ENCODE assay signal across 25 cellular contexts in genomic region chr9:136611119-136611518, GRCh38.
"Had no signal": no experiment of that assay in that cellular context is flagged by ENCODE, and none has a peak within 500 bp of the region (broad histone marks: within the 10 kb centered on the region; RNA-seq: fewer than 3 reads in every experiment).

No MANE protein-coding gene starts in this region.

- H3K36me3 ChIP-seq: colonic mucosa, gastrocnemius medialis, prostate gland, right atrium auricular region, suprapubic skin, transverse colon had no signal

- H3K27me3 ChIP-seq: colonic mucosa, right atrium auricular region, transverse colon had no signal

- H3K4me1 ChIP-seq: gastrocnemius medialis had no signal

- H3K4me2 ChIP-seq: smooth muscle cell had no signal

- H3K27ac ChIP-seq: colonic mucosa, epithelial cell of prostate, gastrocnemius medialis, prostate gland, right atrium auricular region, suprapubic skin had no signal

- H3K4me3 ChIP-seq: colonic mucosa, gastrocnemius medialis, lung, mucosa of descending colon, prostate gland, right atrium auricular region, smooth muscle cell, suprapubic skin, transverse colon had no signal

- ATAC-seq: esophagus mucosa; gastrocnemius medialis; natural killer cell treated with Interleukin-12 subunit alpha and Interleukin-12 subunit beta and Interleukin-15 and Interleukin-18, amount 100 ng/mL, for 72 hours; sciatic nerve had no signal

- FAIRE-seq: kidney had no signal

- H3K9me3 ChIP-seq: colonic mucosa, gastrocnemius medialis, mucosa of descending colon, prostate gland, right atrium auricular region, suprapubic skin, transverse colon had no signal

- DNase-seq: effector CD8-positive, alpha-beta T cell; endodermal cell; foreskin fibroblast; gastrocnemius medialis; head of caudate nucleus; kidney; naive B cell; stimulated activated CD4-positive, alpha-beta T cell treated with anti-CD3 and anti-CD28 coated beads, Interleukin-12 subunit alpha, Interleukin-12 subunit beta, amount 100 ng/mL, for 4 hours; stimulated activated CD4-positive, alpha-beta T cell treated with anti-CD3 and anti-CD28 coated beads, Interleukin-1b, Interleukin-23, amount 100 ng/mL, for 48 hours; stimulated activated CD4-positive, alpha-beta T cell treated with anti-CD3 and anti-CD28 coated beads, Interleukin-4, amount 100 ng/mL, for 1 hour; stimulated activated CD8-positive, alpha-beta memory T cell treated with anti-CD3 and anti-CD28 coated beads, Interleukin-4, amount 100 ng/mL, for 48 hours; stimulated activated naive CD4-positive, alpha-beta T cell; stimulated activated naive CD8-positive, alpha-beta T cell treated with anti-CD3 and anti-CD28 coated beads, Interleukin-15, amount 100 ng/mL, for 72 hours; transverse colon had no signal
